ENCODE assay signal across 23 cellular contexts in genomic region chr3:29247088-29247745, GRCh38.
"Had no signal": no experiment of that assay in that cellular context is flagged by ENCODE, and none has a peak within 500 bp of the region (broad histone marks: within the 10 kb centered on the region; RNA-seq: fewer than 3 reads in every experiment).

No MANE protein-coding gene starts in this region.

- H3K36me3 ChIP-seq: esophagus squamous epithelium, tibial artery had no signal

- H3K9me3 Mint-ChIP-seq: activated CD4-positive, alpha-beta memory T cell treated with anti-CD3 and anti-CD28 coated beads for 36 hours; stimulated activated naive B cell treated with anti-CD40 and anti-IgM and Interleukin-4, amounts not matched to agents 10 μg/mL and 1 μg/mL and 100 μg/mL, for 72 hours had no signal

- ATAC-seq: activated CD8-positive, alpha-beta memory T cell treated with anti-CD3 and anti-CD28 coated beads, Interleukin-2, amount 10 ng/mL, durations not matched to agents 7 days and 5 days; activated T-cell treated with anti-CD3 and anti-CD28 coated beads, Interleukin-2, amount 50 U/mL, for 4 hours; body of pancreas; left ventricle myocardium superior; natural killer cell treated with Interleukin-12 subunit alpha and Interleukin-12 subunit beta and Interleukin-15 and Interleukin-18, amount 100 ng/mL, for 72 hours; right cardiac atrium; stimulated activated naive B cell treated with anti-CD40 and anti-IgM and Interleukin-4, amounts not matched to agents 10 μg/mL and 1 μg/mL and 100 μg/mL, for 72 hours had no signal

- FAIRE-seq: urothelium cell line had no signal

- H3K27me3 ChIP-seq: body of pancreas, esophagus squamous epithelium, tibial artery had no signal

- H3K27ac Mint-ChIP-seq: activated CD4-positive, alpha-beta memory T cell treated with anti-CD3 and anti-CD28 coated beads for 36 hours; activated CD8-positive, alpha-beta memory T cell treated with anti-CD3 and anti-CD28 coated beads, Interleukin-2, amount 10 ng/mL, durations not matched to agents 7 days and 5 days; activated naive CD8-positive, alpha-beta T cell; natural killer cell treated with Interleukin-12 subunit alpha and Interleukin-12 subunit beta and Interleukin-15 and Interleukin-18, amount 100 ng/mL, for 72 hours; stimulated activated naive B cell treated with anti-CD40 and anti-IgM and Interleukin-4, amounts not matched to agents 10 μg/mL and 1 μg/mL and 100 μg/mL, for 72 hours had no signal

- H3K4me3 Mint-ChIP-seq: activated CD4-positive, alpha-beta memory T cell treated with anti-CD3 and anti-CD28 coated beads for 36 hours; activated CD8-positive, alpha-beta memory T cell treated with anti-CD3 and anti-CD28 coated beads, Interleukin-2, amount 10 ng/mL, durations not matched to agents 7 days and 5 days; activated naive CD8-positive, alpha-beta T cell; activated T-cell treated with anti-CD3 and anti-CD28 coated beads, Interleukin-2, amount 50 U/mL, for 4 hours; central memory CD8-positive, alpha-beta T cell; natural killer cell treated with Interleukin-12 subunit alpha and Interleukin-12 subunit beta and Interleukin-15 and Interleukin-18, amount 100 ng/mL, for 72 hours; stimulated activated naive B cell treated with anti-CD40 and anti-IgM and Interleukin-4, amounts not matched to agents 10 μg/mL and 1 μg/mL and 100 μg/mL, for 72 hours had no signal

- H3K27me3 Mint-ChIP-seq: activated CD4-positive, alpha-beta memory T cell treated with anti-CD3 and anti-CD28 coated beads for 36 hours; activated CD8-positive, alpha-beta memory T cell treated with anti-CD3 and anti-CD28 coated beads, Interleukin-2, amount 10 ng/mL, durations not matched to agents 7 days and 5 days; activated naive CD8-positive, alpha-beta T cell; central memory CD8-positive, alpha-beta T cell; natural killer cell treated with Interleukin-12 subunit alpha and Interleukin-12 subunit beta and Interleukin-15 and Interleukin-18, amount 100 ng/mL, for 72 hours; stimulated activated naive B cell treated with anti-CD40 and anti-IgM and Interleukin-4, amounts not matched to agents 10 μg/mL and 1 μg/mL and 100 μg/mL, for 72 hours had no signal

- DNase-seq: activated CD4-positive, alpha-beta memory T cell treated with anti-CD3 and anti-CD28 coated beads for 36 hours; activated CD8-positive, alpha-beta memory T cell treated with anti-CD3 and anti-CD28 coated beads, Interleukin-2, amount 10 ng/mL, durations not matched to agents 7 days and 5 days; activated gamma-delta T cell treated with Interleukin-2 at 50 U/mL for 16 hours; activated T-cell treated with anti-CD3 and anti-CD28 coated beads, Interleukin-2, amount 50 U/mL, for 4 hours; amygdala; body of pancreas; esophagus squamous epithelium; hypothalamus; left ventricle myocardium superior; mesendoderm; occipital lobe; stimulated activated CD4-positive, alpha-beta T cell treated with anti-CD3 and anti-CD28 coated beads, Interleukin-15, amount 100 ng/mL, for 24 hours; stimulated activated CD4-positive, alpha-beta T cell treated with anti-CD3 and anti-CD28 coated beads, Interleukin-4, amount 100 ng/mL, for 1 hour; stimulated activated naive B cell treated with anti-CD40 and anti-IgM and Interleukin-4, amounts not matched to agents 10 μg/mL and 1 μg/mL and 100 μg/mL, for 72 hours; T-helper 9 cell; tibial artery had no signal

- H3K4me1 ChIP-seq: body of pancreas, esophagus squamous epithelium, tibial artery had no signal

- H3K4me3 ChIP-seq: body of pancreas, coronary artery, esophagus squamous epithelium, skin epidermis, tibial artery had no signal

- H3K4me1 Mint-ChIP-seq: activated CD8-positive, alpha-beta memory T cell treated with anti-CD3 and anti-CD28 coated beads, Interleukin-2, amount 10 ng/mL, durations not matched to agents 7 days and 5 days; central memory CD8-positive, alpha-beta T cell; stimulated activated naive B cell treated with anti-CD40 and anti-IgM and Interleukin-4, amounts not matched to agents 10 μg/mL and 1 μg/mL and 100 μg/mL, for 72 hours had no signal

- H3K27ac ChIP-seq: body of pancreas, coronary artery, esophagus squamous epithelium, skin epidermis, tibial artery had no signal

- H3K36me3 Mint-ChIP-seq: activated CD4-positive, alpha-beta memory T cell treated with anti-CD3 and anti-CD28 coated beads for 36 hours; activated CD8-positive, alpha-beta memory T cell treated with anti-CD3 and anti-CD28 coated beads, Interleukin-2, amount 10 ng/mL, durations not matched to agents 7 days and 5 days; activated naive CD8-positive, alpha-beta T cell; natural killer cell treated with Interleukin-12 subunit alpha and Interleukin-12 subunit beta and Interleukin-15 and Interleukin-18, amount 100 ng/mL, for 72 hours; stimulated activated naive B cell treated with anti-CD40 and anti-IgM and Interleukin-4, amounts not matched to agents 10 μg/mL and 1 μg/mL and 100 μg/mL, for 72 hours had no signal

- H3K9me3 ChIP-seq: body of pancreas, esophagus squamous epithelium, tibial artery had no signal
